10 cellular contexts compared by ENCODE assay signal in genomic region chr3:51710631-51711351, GRCh38. TPM values are rescaled to one million over a fixed set of nuclear protein-coding genes. Genes with fewer than 3 reads are reported as not detected.
DNase-seq lines count a peak whose midpoint lies in the region; ATAC-seq and TF ChIP-seq lines count a peak whose summit lies in the region.
"Had no signal": no experiment of that assay in that cellular context is flagged by ENCODE, and none has a peak within 500 bp of the region (broad histone marks: within the 10 kb centered on the region; RNA-seq: fewer than 3 reads in every experiment).

No MANE protein-coding gene starts in this region.

- H3K4me2 ChIP-seq in hepatocyte, result no peak overlapping the region

- H3K27ac ChIP-seq in WERI-Rb-1, result peak overlapping the region; percentile 95
- H3K27ac ChIP-seq in hepatocyte, result no peak overlapping the region

- H3K36me3 ChIP-seq in WERI-Rb-1 (peaks cover 46% of the 10 kb centered on the region), hepatocyte (replicated peaks; ENCODE audit: insufficient read depth, low read depth) (no peaks in the 10 kb centered on the region)

- no peak for ATAC-seq in HG03025 (IDR thresholded peaks at IDR 0.05; ENCODE audit: low FRiP score, unreplicated experiment)
- ATAC-seq in GM19452 (IDR thresholded peaks at IDR 0.05; ENCODE audit: unreplicated experiment), result no peak
- ATAC-seq in HG02981 (IDR thresholded peaks at IDR 0.05; ENCODE audit: unreplicated experiment), result no peak

- H3K4me1 ChIP-seq in hepatocyte (ENCODE audit: insufficient read depth), result no peaks in the 10 kb centered on the region

- no peaks in the 10 kb centered on the region for H3K9me2 ChIP-seq in hepatocyte (replicated peaks; ENCODE audit: insufficient read depth)

- H3K79me2 ChIP-seq in hepatocyte, result no peaks in the 10 kb centered on the region

- peak; percentile 8 for DNase-seq in ACHN
- DNase-seq in GM13977 (ENCODE audit: low spot score), result no peak
- peak; percentile 88 for DNase-seq in WERI-Rb-1
- DNase-seq in hepatocyte (ENCODE audit: low spot score), result no peak
- DNase-seq in NOMO-1 treated with DMSO at 0.1 percent for 48 hours (lab: John Stamatoyannopoulos, UW; ENCODE audit: unreplicated experiment), result no peak
- DNase-seq: activated CD4-positive, alpha-beta T cell treated with anti-CD3 and anti-CD28 coated beads, Interleukin-2, amount 50 U/mL, for 4 hours had no signal

- 82% methylated on average over 10 of the region's 10 CpGs for WGBS in hepatocyte (ENCODE audit: low lambda C conversion rate, missing lambda C conversion rate)

- in situ Hi-C loops in ACHN (cut with HindIII; ENCODE audit: low pct_ligation_motif_present, low pct_unique_long_range_greater_than_20kb, low sequenced_read_pairs) (no loop called here), GM13977 (cut with MboI; ENCODE audit: low pct_unique_long_range_greater_than_20kb, low sequenced_read_pairs, unreplicated experiment) (no loop called here)

- peak overlapping the region; percentile 10 for H3K4me3 ChIP-seq in WERI-Rb-1 (ENCODE audit: low read depth, low read length)
- no peak overlapping the region for H3K4me3 ChIP-seq in hepatocyte

- H3K9me3 ChIP-seq in WERI-Rb-1 (ENCODE audit: severe bottlenecking) (no peaks in the 10 kb centered on the region), hepatocyte (ENCODE audit: low read depth) (no peaks in the 10 kb centered on the region)

- no peak overlapping the region for H2AFZ ChIP-seq in hepatocyte

- peaks cover 3% of the 10 kb centered on the region for H4K20me1 ChIP-seq in hepatocyte (ENCODE audit: insufficient read depth, poor library complexity, severe bottlenecking)

- TF ChIP-seq CTCF in GM13977 (IDR thresholded peaks at IDR 0.05; ENCODE audit: extremely low read depth, insufficient read depth, missing control alignments) (peak; percentile 10), WERI-Rb-1 (IDR thresholded peaks at IDR 0.05; ENCODE audit: low read depth, low read length) (peak; percentile 81), hepatocyte (IDR thresholded peaks at IDR 0.05; ENCODE audit: poor library complexity) (peak; percentile 9)

- H3K27me3 ChIP-seq in WERI-Rb-1 (ENCODE audit: insufficient read depth, low read depth, severe bottlenecking) (no peaks in the 10 kb centered on the region), hepatocyte (peaks cover 19% of the 10 kb centered on the region)

RNA-seq across cellular contexts. Expression of gene GRM2, which starts 3.9 kb away (rescaled TPM):
- 0.27 TPM in 1 of 2 replicates, not detected in the other for total RNA-seq in hepatocyte
- 0.10 TPM in 1 of 2 replicates, not detected in the other for polyA plus RNA-seq in hepatocyte
- total RNA-seq: skeletal muscle tissue had no signal

RNA-seq across cellular contexts. Expression of gene TEX264, which starts 39.7 kb away (rescaled TPM):
- total RNA-seq in hepatocyte, result 57.4 and 59.6 TPM in 2 replicates
- 98.7 and 103 TPM in 2 replicates for polyA plus RNA-seq in hepatocyte

Comparison
In these comparisons a context has a peak if more than half of its experiments do, and no peak if none do; other contexts are left out.
1. DNase-seq: peak in ACHN (single experiment) and WERI-Rb-1 (single experiment); none in GM13977 (single experiment), hepatocyte (single experiment) and NOMO-1 treated with DMSO at 0.1 percent for 48 hours (single experiment).
2. CTCF ChIP-seq: peak in every context shown above with its lines; median percentile 81 in WERI-Rb-1; 10 in GM13977; 9 in hepatocyte.